In genomic region chr9:77293949-77294348, GRCh38 we compare ENCODE assay signal across 22 cellular contexts.
"Had no signal": no experiment of that assay in that cellular context is flagged by ENCODE, and none has a peak within 500 bp of the region (broad histone marks: within the 10 kb centered on the region; RNA-seq: fewer than 3 reads in every experiment).

No MANE protein-coding gene starts in this region.

- DNase-seq: Karpas-422; KG1; MG63; NCI-H1092; NCI-H1105 treated with DMSO at 0.1 percent for 48 hours; NCI-H1436; NCI-H187; NCI-H2029; NCI-H2081 treated with DMSO at 0.1 percent for 48 hours; NCI-H2171; NCI-H226; NCI-H446; NCI-H510A; NCI-H524 treated with DMSO at 0.1 percent for 48 hours; NCI-H69; NCI-H774; NK-92 treated with Interleukin-12 subunit alpha and Interleukin-12 subunit beta, amount 100 ng/mL, for 24 hours; PC-3; SHP77; SK-N-SH had no signal

- H3K4me3 ChIP-seq: MG63 had no signal

- H3K27me3 ChIP-seq: MG63 had no signal

- H3K27ac ChIP-seq: RWPE1 had no signal

- H3K9ac ChIP-seq: SK-N-SH had no signal

- ATAC-seq: Panc1, PC-3 had no signal

- H3K9me3 ChIP-seq: MG63 had no signal

- H3K36me3 ChIP-seq: MG63 had no signal

- H3K4me2 ChIP-seq: SK-N-SH had no signal
